ENCODE assay signal across 20 cellular contexts in the genomic region with DNA sequence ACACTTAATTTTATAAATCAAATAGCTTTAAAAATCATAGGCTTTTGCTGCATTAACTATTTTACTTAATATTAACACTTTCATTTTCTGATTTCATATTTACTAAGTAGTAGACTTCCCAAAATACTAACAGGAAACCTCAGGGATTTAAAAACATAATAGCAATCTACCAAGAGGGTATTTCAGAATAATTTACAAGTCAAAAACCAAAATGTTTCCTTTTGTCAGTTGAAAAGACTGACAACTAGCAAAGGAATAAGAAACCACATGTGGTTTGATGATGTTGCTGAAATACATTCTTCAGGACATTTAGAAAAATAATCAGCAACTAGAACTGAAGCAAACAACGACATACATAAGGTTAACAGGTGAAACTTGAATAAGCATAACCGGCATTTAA. TPM values are rescaled to one million over a fixed set of nuclear protein-coding genes. Genes with fewer than 3 reads are reported as not detected.
DNase-seq lines count a peak whose midpoint lies in the region; ATAC-seq, FAIRE-seq and TF ChIP-seq lines count a peak whose summit lies in the region.
"Had no signal": no experiment of that assay in that cellular context is flagged by ENCODE, and none has a peak within 500 bp of the region (broad histone marks: within the 10 kb centered on the region; RNA-seq: fewer than 3 reads in every experiment).

No MANE protein-coding gene starts in this region.

- no peak for ATAC-seq in CD8-positive, alpha-beta T cell
- ATAC-seq in effector memory CD8-positive, alpha-beta T cell (replicated peaks), result no peak
- no peak for ATAC-seq in HG03159 (IDR thresholded peaks at IDR 0.05; ENCODE audit: unreplicated experiment)
- ATAC-seq: naive thymus-derived CD8-positive, alpha-beta T cell; stimulated activated effector memory CD8-positive, alpha-beta T cell treated with anti-CD3 and anti-CD28 coated beads, Interleukin-12 subunit alpha, Interleukin-12 subunit beta, amount 100 ng/mL, for 72 hours; T-cell had no signal

- no peaks in the 10 kb centered on the region for H3K9me3 Mint-ChIP-seq in CD8-positive, alpha-beta T cell
- H3K9me3 Mint-ChIP-seq in effector memory CD8-positive, alpha-beta T cell, result no peaks in the 10 kb centered on the region
- H3K9me3 Mint-ChIP-seq: HFFc6; naive thymus-derived CD8-positive, alpha-beta T cell; stimulated activated effector memory CD8-positive, alpha-beta T cell treated with anti-CD3 and anti-CD28 coated beads, Interleukin-12 subunit alpha, Interleukin-12 subunit beta, amount 100 ng/mL, for 72 hours; T-cell had no signal

- H3K4me1 ChIP-seq in CD8-positive, alpha-beta T cell (ENCODE audit: insufficient read depth, low read length), result peaks cover 7% of the 10 kb centered on the region
- H3K4me1 ChIP-seq in HUES64 (ENCODE audit: insufficient read depth, low read length), result peaks cover 53% of the 10 kb centered on the region
- H3K4me1 ChIP-seq in smooth muscle cell (ENCODE audit: low read depth), result no peaks in the 10 kb centered on the region

- H3K9ac ChIP-seq in HUES64 (ENCODE audit: low read depth, low read length) (no peak overlapping the region), smooth muscle cell (ENCODE audit: low read depth) (no peak overlapping the region)

- H2AFZ ChIP-seq in smooth muscle cell (ENCODE audit: low read depth), result no peak overlapping the region
- H2AFZ ChIP-seq: hepatocyte had no signal

- TF ChIP-seq CTCF in CD8-positive, alpha-beta T cell (IDR thresholded peaks at IDR 0.05), result no peak
- no peak for TF ChIP-seq CTCF in smooth muscle cell (IDR thresholded peaks at IDR 0.05; ENCODE audit: borderline replicate concordance, insufficient read depth, poor library complexity, severe bottlenecking)

- 53% methylated on average over 2 of the region's 2 CpGs for WGBS in HUES64
- 58% methylated on average over 2 of the region's 2 CpGs for WGBS in smooth muscle cell (ENCODE audit: low lambda C conversion rate)

- peaks cover 59% of the 10 kb centered on the region for H3K4me1 Mint-ChIP-seq in CD8-positive, alpha-beta T cell (ENCODE audit: low read depth)
- peaks cover 11 to 34% of the 10 kb centered on the region in 2 donors for H3K4me1 Mint-ChIP-seq in effector memory CD8-positive, alpha-beta T cell (ENCODE audit: low read depth in 2 of 2)

- peak; percentile 69 for FAIRE-seq in A204.1 (lab: Jason Lieb, UNC)

- H3F3A ChIP-seq in smooth muscle cell (ENCODE audit: low read depth), result peaks cover 8% of the 10 kb centered on the region

- POLR2A ChIA-PET in CD8-positive, alpha-beta T cell (lab: Charles Lee), result no interaction called here

- no peak overlapping the region for H3K4me3 Mint-ChIP-seq in CD8-positive, alpha-beta T cell
- no peak overlapping the region for H3K4me3 Mint-ChIP-seq in effector memory CD8-positive, alpha-beta T cell
- H3K4me3 Mint-ChIP-seq: HFFc6; naive thymus-derived CD8-positive, alpha-beta T cell; stimulated activated effector memory CD8-positive, alpha-beta T cell treated with anti-CD3 and anti-CD28 coated beads, Interleukin-12 subunit alpha, Interleukin-12 subunit beta, amount 100 ng/mL, for 72 hours; T-cell had no signal

- H3K4me3 ChIP-seq in CD8-positive, alpha-beta T cell (ENCODE audit: low read depth, low read length), result no peak overlapping the region
- 0 out of 2 replicates have a peak overlapping the region, but pooled peaks have one; percentile 6 for H3K4me3 ChIP-seq in HUES64 (ENCODE audit: low read length)
- no peak overlapping the region for H3K4me3 ChIP-seq in smooth muscle cell
- H3K4me3 ChIP-seq: ascending aorta, hepatocyte had no signal

- H3K36me3 ChIP-seq in CD8-positive, alpha-beta T cell (ENCODE audit: insufficient read depth, low read length), result peaks cover 43% of the 10 kb centered on the region
- H3K36me3 ChIP-seq in HUES64 (ENCODE audit: insufficient read depth, low read length) (peaks cover 97% of the 10 kb centered on the region), smooth muscle cell (ENCODE audit: low read depth) (peaks cover 35% of the 10 kb centered on the region)

- peaks cover 94% of the 10 kb centered on the region for H3K79me2 ChIP-seq in smooth muscle cell (ENCODE audit: low read depth)

- no peak for DNase-seq in CD8-positive, alpha-beta T cell
- DNase-seq in effector memory CD8-positive, alpha-beta T cell, result no peak
- DNase-seq in smooth muscle cell (lab: John Stamatoyannopoulos, UW; ENCODE audit: unreplicated experiment) (no peak), cardiac septum (ENCODE audit: low spot score) (no peak)
- DNase-seq: activated CD4-positive, alpha-beta T cell treated with anti-CD3 and anti-CD28 coated beads for 48 hours; DND-41; foreskin melanocyte; HFFc6; mesenchymal stem cell; naive thymus-derived CD8-positive, alpha-beta T cell; NCI-H1694; SHP77 treated with DMSO at 0.1 percent for 48 hours; T-cell had no signal

- no peaks in the 10 kb centered on the region for H3K27me3 Mint-ChIP-seq in CD8-positive, alpha-beta T cell (ENCODE audit: low read depth)
- no peaks in the 10 kb centered on the region for H3K27me3 Mint-ChIP-seq in effector memory CD8-positive, alpha-beta T cell
- H3K27me3 Mint-ChIP-seq: naive thymus-derived CD8-positive, alpha-beta T cell; progenitor cell of endocrine pancreas; T-cell had no signal

- H3K4me2 ChIP-seq in smooth muscle cell, result no peak overlapping the region
- H3K4me2 ChIP-seq: hepatocyte had no signal

- H3K27me3 ChIP-seq in CD8-positive, alpha-beta T cell (ENCODE audit: insufficient read depth, low read length), result no peaks in the 10 kb centered on the region
- H3K27me3 ChIP-seq in HUES64 (ENCODE audit: insufficient read depth, low read length) (no peaks in the 10 kb centered on the region), smooth muscle cell (ENCODE audit: low read depth) (no peaks in the 10 kb centered on the region)
- H3K27me3 ChIP-seq: ascending aorta, hepatocyte had no signal

- H3K27ac Mint-ChIP-seq in CD8-positive, alpha-beta T cell, result peak overlapping the region; percentile 49
- peak overlapping the region; percentile 19 to 20 for H3K27ac Mint-ChIP-seq in effector memory CD8-positive, alpha-beta T cell
- H3K27ac Mint-ChIP-seq: HFFc6; progenitor cell of endocrine pancreas; stimulated activated effector memory CD8-positive, alpha-beta T cell treated with anti-CD3 and anti-CD28 coated beads, Interleukin-12 subunit alpha, Interleukin-12 subunit beta, amount 100 ng/mL, for 72 hours had no signal

- peaks cover 99% of the 10 kb centered on the region for H4K20me1 ChIP-seq in smooth muscle cell (ENCODE audit: low read depth)

- no peaks in the 10 kb centered on the region for H3K9me3 ChIP-seq in CD8-positive, alpha-beta T cell (ENCODE audit: low read length)
- no peaks in the 10 kb centered on the region for H3K9me3 ChIP-seq in HUES64 (ENCODE audit: insufficient read depth, low read depth, low read length)
- no peaks in the 10 kb centered on the region for H3K9me3 ChIP-seq in smooth muscle cell (replicated peaks; ENCODE audit: low read depth)
- H3K9me3 ChIP-seq: ascending aorta had no signal

- intact Hi-C loops in CD8-positive, alpha-beta T cell (cut with DNase I, micrococcal nuclease), result loop anchor here in 1 of 2 experiments (5.0 kb wide), 1 partner anchor 38 kb away; the partner anchor contains the start of gene DHX15
- intact Hi-C loops in cardiac septum (cut with DNase I), result no loop called here

- no peak overlapping the region for H3K27ac ChIP-seq in CD8-positive, alpha-beta T cell (ENCODE audit: low read depth, low read length)
- peak overlapping the region; percentile 63; the same call in 1 of the 2 replicates for H3K27ac ChIP-seq in HUES64 (ENCODE audit: low read depth, low read length)
- no peak overlapping the region for H3K27ac ChIP-seq in smooth muscle cell (ENCODE audit: low read depth)
- H3K27ac ChIP-seq: ascending aorta, hepatocyte had no signal

- CTCF ChIA-PET in CD8-positive, alpha-beta T cell (lab: Charles Lee), result no interaction called here

- peaks cover 80% of the 10 kb centered on the region for H3K36me3 Mint-ChIP-seq in CD8-positive, alpha-beta T cell
- H3K36me3 Mint-ChIP-seq in effector memory CD8-positive, alpha-beta T cell (ENCODE audit: insufficient read depth), result peaks cover 53% of the 10 kb centered on the region

RNA-seq across cellular contexts. Expression of gene DHX15, which starts 40.1 kb away (rescaled TPM):
- 100 to 1,000 TPM; 211 to 221 TPM for total RNA-seq in CD8-positive, alpha-beta T cell
- 199 TPM for polyA plus RNA-seq in HUES64 (2013, experiment 1 of 2)
- 183 TPM for polyA plus RNA-seq in HUES64 (2013, experiment 2 of 2)
- total RNA-seq in smooth muscle cell (168 and 182 TPM in 2 replicates), cardiac septum (62.6 TPM)
- 62.6 and 69.8 TPM in 2 replicates for polyA plus RNA-seq in smooth muscle cell
